ENCODE assay signal across 24 cellular contexts in genomic region chr7:2124604-2125345, GRCh38.
"Had no signal": no experiment of that assay in that cellular context is flagged by ENCODE, and none has a peak within 500 bp of the region (broad histone marks: within the 10 kb centered on the region; RNA-seq: fewer than 3 reads in every experiment).

No MANE protein-coding gene starts in this region.

- H3K4me1 ChIP-seq: breast epithelium, transverse colon, uterus had no signal

- H3K27ac ChIP-seq: breast epithelium, left lung, transverse colon, uterus had no signal

- H3K27ac Mint-ChIP-seq: activated naive CD8-positive, alpha-beta T cell treated with anti-CD3 and anti-CD28 coated beads, Interleukin-2, amount 10 ng/mL, durations not matched to agents 7 days and 5 days; immature natural killer cell had no signal

- H3K9me3 ChIP-seq: breast epithelium, left lung, transverse colon, uterus had no signal

- DNase-seq: activated CD4-positive, alpha-beta T cell treated with anti-CD3 and anti-CD28 coated beads for 4 hours; activated CD4-positive, alpha-beta T cell treated with anti-CD3 and anti-CD28 coated beads, Interleukin-2, amount 50 U/mL, for 48 hours; activated CD4-positive, CD25-positive, alpha-beta regulatory T cell; activated naive CD4-positive, alpha-beta T cell treated with Interleukin-2 at 50 U/mL for 16 hours; activated naive CD8-positive, alpha-beta T cell treated with anti-CD3 and anti-CD28 coated beads, Interleukin-2, amount 10 ng/mL, durations not matched to agents 7 days and 5 days; activated T-cell treated with anti-CD3 and anti-CD28 coated beads, Interleukin-2, amount 50 U/mL, for 48 hours; amniotic stem cell; effector memory CD4-positive, alpha-beta T cell; foreskin melanocyte; immature natural killer cell; kidney glomerular epithelial cell; left lung; naive B cell; occipital lobe; posterior cingulate gyrus; stimulated activated CD4-positive, alpha-beta T cell treated with anti-CD3 and anti-CD28 coated beads, Interleukin-2, amount 100 ng/mL, for 48 hours; stimulated activated CD8-positive, alpha-beta memory T cell treated with anti-CD3 and anti-CD28 coated beads, Interleukin-4, amount 100 ng/mL, for 48 hours; stimulated activated naive B cell treated with anti-CD40 and anti-IgM and Interleukin-4, amounts not matched to agents 10 μg/mL and 1 μg/mL and 100 μg/mL, for 72 hours; transverse colon; uterus had no signal

- H3K36me3 ChIP-seq: breast epithelium, transverse colon, uterus had no signal

- H3K4me3 Mint-ChIP-seq: activated naive CD8-positive, alpha-beta T cell treated with anti-CD3 and anti-CD28 coated beads, Interleukin-2, amount 10 ng/mL, durations not matched to agents 7 days and 5 days; central memory CD8-positive, alpha-beta T cell; immature natural killer cell; stimulated activated naive B cell treated with anti-CD40 and anti-IgM and Interleukin-4, amounts not matched to agents 10 μg/mL and 1 μg/mL and 100 μg/mL, for 72 hours had no signal

- ATAC-seq: esophagus mucosa; left lung; stimulated activated naive B cell treated with anti-CD40 and anti-IgM and Interleukin-4, amounts not matched to agents 10 μg/mL and 1 μg/mL and 100 μg/mL, for 72 hours had no signal

- H3K36me3 Mint-ChIP-seq: activated naive CD8-positive, alpha-beta T cell treated with anti-CD3 and anti-CD28 coated beads, Interleukin-2, amount 10 ng/mL, durations not matched to agents 7 days and 5 days; immature natural killer cell; naive B cell had no signal

- H3K4me3 ChIP-seq: breast epithelium, left lung, lung, transverse colon, uterus had no signal

- H3K9me3 Mint-ChIP-seq: activated naive CD8-positive, alpha-beta T cell treated with anti-CD3 and anti-CD28 coated beads, Interleukin-2, amount 10 ng/mL, durations not matched to agents 7 days and 5 days; central memory CD8-positive, alpha-beta T cell; immature natural killer cell; naive B cell; stimulated activated naive B cell treated with anti-CD40 and anti-IgM and Interleukin-4, amounts not matched to agents 10 μg/mL and 1 μg/mL and 100 μg/mL, for 72 hours had no signal

- H3K27me3 ChIP-seq: breast epithelium, left lung, transverse colon, uterus had no signal

- H3K27me3 Mint-ChIP-seq: activated naive CD8-positive, alpha-beta T cell treated with anti-CD3 and anti-CD28 coated beads, Interleukin-2, amount 10 ng/mL, durations not matched to agents 7 days and 5 days; central memory CD8-positive, alpha-beta T cell; naive B cell; stimulated activated naive B cell treated with anti-CD40 and anti-IgM and Interleukin-4, amounts not matched to agents 10 μg/mL and 1 μg/mL and 100 μg/mL, for 72 hours had no signal
